ENCODE assay signal across 1 cellular context in genomic region chr9:124415102-124415851, GRCh38.
TF ChIP-seq lines count a peak whose summit lies in the region.

PSMB7 (minus strand) TSS chr9:124415442; CDS start chr9:124415425, 17 bp downstream.

TF ChIP-seq in HEK293, 187 proteins besides CTCF, POLR2A, EP300 and RAD21 (continued from another document):
- no peak for TF ChIP-seq ZNF214 (tag by site-specific recombination; IDR thresholded peaks at IDR 0.05; ENCODE audit: borderline replicate concordance)
- TF ChIP-seq, protein P1, sequence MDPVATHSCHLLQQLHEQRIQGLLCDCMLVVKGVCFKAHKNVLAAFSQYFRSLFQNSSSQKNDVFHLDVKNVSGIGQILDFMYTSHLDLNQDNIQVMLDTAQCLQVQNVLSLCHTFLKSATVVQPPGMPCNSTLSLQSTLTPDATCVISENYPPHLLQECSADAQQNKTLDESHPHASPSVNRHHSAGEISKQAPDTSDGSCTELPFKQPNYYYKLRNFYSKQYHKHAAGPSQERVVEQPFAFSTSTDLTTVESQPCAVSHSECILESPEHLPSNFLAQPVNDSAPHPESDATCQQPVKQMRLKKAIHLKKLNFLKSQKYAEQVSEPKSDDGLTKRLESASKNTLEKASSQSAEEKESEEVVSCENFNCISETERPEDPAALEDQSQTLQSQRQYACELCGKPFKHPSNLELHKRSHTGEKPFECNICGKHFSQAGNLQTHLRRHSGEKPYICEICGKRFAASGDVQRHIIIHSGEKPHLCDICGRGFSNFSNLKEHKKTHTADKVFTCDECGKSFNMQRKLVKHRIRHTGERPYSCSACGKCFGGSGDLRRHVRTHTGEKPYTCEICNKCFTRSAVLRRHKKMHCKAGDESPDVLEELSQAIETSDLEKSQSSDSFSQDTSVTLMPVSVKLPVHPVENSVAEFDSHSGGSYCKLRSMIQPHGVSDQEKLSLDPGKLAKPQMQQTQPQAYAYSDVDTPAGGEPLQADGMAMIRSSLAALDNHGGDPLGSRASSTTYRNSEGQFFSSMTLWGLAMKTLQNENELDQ (tag by site-specific recombination; IDR thresholded peaks at IDR 0.05; ENCODE audit: low read depth): no peak
- no peak for TF ChIP-seq PRDM1 (tag by site-specific recombination; IDR thresholded peaks at IDR 0.05)
- TF ChIP-seq ZNF362 (tag by site-specific recombination; IDR thresholded peaks at IDR 0.05): no peak
- TF ChIP-seq ZNF571 (tag by site-specific recombination; IDR thresholded peaks at IDR 0.05): no peak
- no peak for TF ChIP-seq TSHZ1 (tag by site-specific recombination; IDR thresholded peaks at IDR 0.05; ENCODE audit: borderline replicate concordance)
- TF ChIP-seq TRIM28 (IDR thresholded peaks at IDR 0.05; ENCODE audit: borderline replicate concordance, low read length): peak; percentile 78
- TF ChIP-seq ZNF169 (tag by site-specific recombination; IDR thresholded peaks at IDR 0.05): no peak
- TF ChIP-seq GFI1B (tag by site-specific recombination; IDR thresholded peaks at IDR 0.05): no peak
- TF ChIP-seq ZNF449 (tag by site-specific recombination; IDR thresholded peaks at IDR 0.05): no peak; the same call in 1 of the 2 replicates
- TF ChIP-seq, protein P2, sequence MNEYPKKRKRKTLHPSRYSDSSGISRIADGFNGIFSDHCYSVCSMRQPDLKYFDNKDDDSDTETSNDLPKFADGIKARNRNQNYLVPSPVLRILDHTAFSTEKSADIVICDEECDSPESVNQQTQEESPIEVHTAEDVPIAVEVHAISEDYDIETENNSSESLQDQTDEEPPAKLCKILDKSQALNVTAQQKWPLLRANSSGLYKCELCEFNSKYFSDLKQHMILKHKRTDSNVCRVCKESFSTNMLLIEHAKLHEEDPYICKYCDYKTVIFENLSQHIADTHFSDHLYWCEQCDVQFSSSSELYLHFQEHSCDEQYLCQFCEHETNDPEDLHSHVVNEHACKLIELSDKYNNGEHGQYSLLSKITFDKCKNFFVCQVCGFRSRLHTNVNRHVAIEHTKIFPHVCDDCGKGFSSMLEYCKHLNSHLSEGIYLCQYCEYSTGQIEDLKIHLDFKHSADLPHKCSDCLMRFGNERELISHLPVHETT (tag by site-specific recombination; IDR thresholded peaks at IDR 0.05): peak; percentile 89
- TF ChIP-seq SP7 (tag by site-specific recombination; IDR thresholded peaks at IDR 0.05): peak; percentile 57; the same call in 1 of the 2 replicates
- no peak for TF ChIP-seq ZNF202 (tag by site-specific recombination; IDR thresholded peaks at IDR 0.05; ENCODE audit: borderline replicate concordance)
- TF ChIP-seq ZIC2 (tag by site-specific recombination; IDR thresholded peaks at IDR 0.05): no peak
- no peak for TF ChIP-seq ZNF768 (tag by site-specific recombination; IDR thresholded peaks at IDR 0.05)
- no peak for TF ChIP-seq BCL11B (tag by site-specific recombination; IDR thresholded peaks at IDR 0.05; ENCODE audit: low read depth)
- no peak for TF ChIP-seq ZNF112 (tag by site-specific recombination; IDR thresholded peaks at IDR 0.05)
- TF ChIP-seq MYNN (tag by site-specific recombination; IDR thresholded peaks at IDR 0.05; ENCODE audit: borderline replicate concordance): no peak
- TF ChIP-seq, protein P3, sequence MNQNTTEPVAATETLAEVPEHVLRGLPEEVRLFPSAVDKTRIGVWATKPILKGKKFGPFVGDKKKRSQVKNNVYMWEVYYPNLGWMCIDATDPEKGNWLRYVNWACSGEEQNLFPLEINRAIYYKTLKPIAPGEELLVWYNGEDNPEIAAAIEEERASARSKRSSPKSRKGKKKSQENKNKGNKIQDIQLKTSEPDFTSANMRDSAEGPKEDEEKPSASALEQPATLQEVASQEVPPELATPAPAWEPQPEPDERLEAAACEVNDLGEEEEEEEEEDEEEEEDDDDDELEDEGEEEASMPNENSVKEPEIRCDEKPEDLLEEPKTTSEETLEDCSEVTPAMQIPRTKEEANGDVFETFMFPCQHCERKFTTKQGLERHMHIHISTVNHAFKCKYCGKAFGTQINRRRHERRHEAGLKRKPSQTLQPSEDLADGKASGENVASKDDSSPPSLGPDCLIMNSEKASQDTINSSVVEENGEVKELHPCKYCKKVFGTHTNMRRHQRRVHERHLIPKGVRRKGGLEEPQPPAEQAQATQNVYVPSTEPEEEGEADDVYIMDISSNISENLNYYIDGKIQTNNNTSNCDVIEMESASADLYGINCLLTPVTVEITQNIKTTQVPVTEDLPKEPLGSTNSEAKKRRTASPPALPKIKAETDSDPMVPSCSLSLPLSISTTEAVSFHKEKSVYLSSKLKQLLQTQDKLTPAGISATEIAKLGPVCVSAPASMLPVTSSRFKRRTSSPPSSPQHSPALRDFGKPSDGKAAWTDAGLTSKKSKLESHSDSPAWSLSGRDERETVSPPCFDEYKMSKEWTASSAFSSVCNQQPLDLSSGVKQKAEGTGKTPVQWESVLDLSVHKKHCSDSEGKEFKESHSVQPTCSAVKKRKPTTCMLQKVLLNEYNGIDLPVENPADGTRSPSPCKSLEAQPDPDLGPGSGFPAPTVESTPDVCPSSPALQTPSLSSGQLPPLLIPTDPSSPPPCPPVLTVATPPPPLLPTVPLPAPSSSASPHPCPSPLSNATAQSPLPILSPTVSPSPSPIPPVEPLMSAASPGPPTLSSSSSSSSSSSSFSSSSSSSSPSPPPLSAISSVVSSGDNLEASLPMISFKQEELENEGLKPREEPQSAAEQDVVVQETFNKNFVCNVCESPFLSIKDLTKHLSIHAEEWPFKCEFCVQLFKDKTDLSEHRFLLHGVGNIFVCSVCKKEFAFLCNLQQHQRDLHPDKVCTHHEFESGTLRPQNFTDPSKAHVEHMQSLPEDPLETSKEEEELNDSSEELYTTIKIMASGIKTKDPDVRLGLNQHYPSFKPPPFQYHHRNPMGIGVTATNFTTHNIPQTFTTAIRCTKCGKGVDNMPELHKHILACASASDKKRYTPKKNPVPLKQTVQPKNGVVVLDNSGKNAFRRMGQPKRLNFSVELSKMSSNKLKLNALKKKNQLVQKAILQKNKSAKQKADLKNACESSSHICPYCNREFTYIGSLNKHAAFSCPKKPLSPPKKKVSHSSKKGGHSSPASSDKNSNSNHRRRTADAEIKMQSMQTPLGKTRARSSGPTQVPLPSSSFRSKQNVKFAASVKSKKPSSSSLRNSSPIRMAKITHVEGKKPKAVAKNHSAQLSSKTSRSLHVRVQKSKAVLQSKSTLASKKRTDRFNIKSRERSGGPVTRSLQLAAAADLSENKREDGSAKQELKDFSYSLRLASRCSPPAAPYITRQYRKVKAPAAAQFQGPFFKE (tag by site-specific recombination; IDR thresholded peaks at IDR 0.05; ENCODE audit: borderline replicate concordance): no peak
- TF ChIP-seq, protein P4, sequence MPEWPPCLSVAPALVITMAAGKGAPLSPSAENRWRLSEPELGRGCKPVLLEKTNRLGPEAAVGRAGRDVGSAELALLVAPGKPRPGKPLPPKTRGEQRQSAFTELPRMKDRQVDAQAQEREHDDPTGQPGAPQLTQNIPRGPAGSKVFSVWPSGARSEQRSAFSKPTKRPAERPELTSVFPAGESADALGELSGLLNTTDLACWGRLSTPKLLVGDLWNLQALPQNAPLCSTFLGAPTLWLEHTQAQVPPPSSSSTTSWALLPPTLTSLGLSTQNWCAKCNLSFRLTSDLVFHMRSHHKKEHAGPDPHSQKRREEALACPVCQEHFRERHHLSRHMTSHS (tag by site-specific recombination; IDR thresholded peaks at IDR 0.05): no peak
- TF ChIP-seq ZBTB17 (tag by site-specific recombination; IDR thresholded peaks at IDR 0.05): no peak
- peak; percentile 95 for TF ChIP-seq SETDB1 (IDR thresholded peaks at IDR 0.05; ENCODE audit: insufficient read length, low read length)
- TF ChIP-seq ZNF626 (tag by site-specific recombination; IDR thresholded peaks at IDR 0.05): no peak
- no peak for TF ChIP-seq ZNF266 (tag by site-specific recombination; IDR thresholded peaks at IDR 0.05; ENCODE audit: low read depth)
- no peak for TF ChIP-seq ZNF791 (tag by site-specific recombination; IDR thresholded peaks at IDR 0.05)
